In genomic region chr16:15942901-15943690, GRCh38 we compare ENCODE assay signal across 1 cellular context.
TF ChIP-seq lines count a peak whose summit lies in the region.

No MANE protein-coding gene starts in this region.

TF ChIP-seq in K562, 482 proteins besides CTCF, POLR2A, EP300 and RAD21 (continued from another document):
- TF ChIP-seq SETDB1 (IDR thresholded peaks at IDR 0.05; ENCODE audit: low read length), result no peak
- TF ChIP-seq ZNF311 (CRISPR knock-in tag; IDR thresholded peaks at IDR 0.05), result no peak
- TF ChIP-seq SRSF3 (IDR thresholded peaks at IDR 0.05; ENCODE audit: insufficient read depth, low read length), result no peak
- TF ChIP-seq CTCFL (IDR thresholded peaks at IDR 0.05; ENCODE audit: borderline replicate concordance, insufficient read depth, low read depth, low read length, poor library complexity, severe bottlenecking), result no peak
- no peak for TF ChIP-seq PBX2 (CRISPR knock-in tag; IDR thresholded peaks at IDR 0.05; ENCODE audit: low read depth)
- TF ChIP-seq PBX2 (tag; conservative IDR thresholded peaks at IDR 0.05; ENCODE audit: low read depth), result no peak
- TF ChIP-seq DPF2 (IDR thresholded peaks at IDR 0.05), result peak; percentile 32; the same call in 1 of the 2 replicates
- TF ChIP-seq SMARCB1 (IDR thresholded peaks at IDR 0.05; ENCODE audit: insufficient read length, low read depth), result no peak
- TF ChIP-seq NCOA1 (IDR thresholded peaks at IDR 0.05; ENCODE audit: low read depth), result no peak
- no peak for TF ChIP-seq ZNF717 (CRISPR knock-in tag; IDR thresholded peaks at IDR 0.05)
- no peak for TF ChIP-seq TFE3 (CRISPR knock-in tag; IDR thresholded peaks at IDR 0.05)
- TF ChIP-seq ETV1 (tag; conservative IDR thresholded peaks at IDR 0.05; ENCODE audit: low read depth), result 0 out of 2 replicates have a peak, but pooled peaks have one; percentile 20
- TF ChIP-seq ZNF512 (tag; IDR thresholded peaks at IDR 0.05), result peak; percentile 94
- no peak for TF ChIP-seq BRD4 (IDR thresholded peaks at IDR 0.05)
- TF ChIP-seq NR2C1 (IDR thresholded peaks at IDR 0.05), result no peak
- TF ChIP-seq NR2C1 (tag; IDR thresholded peaks at IDR 0.05), result no peak
- peak; percentile 40; the same call in 1 of the 2 replicates for TF ChIP-seq GATA2 (CRISPR knock-in tag; IDR thresholded peaks at IDR 0.05)
- no peak for TF ChIP-seq HDAC3 (IDR thresholded peaks at IDR 0.05; ENCODE audit: borderline replicate concordance, partially characterized antibody)
- no peak for TF ChIP-seq ZBTB5 (IDR thresholded peaks at IDR 0.05)
- no peak for TF ChIP-seq PHF8 (IDR thresholded peaks at IDR 0.05; ENCODE audit: borderline replicate concordance, low read length)
- TF ChIP-seq ZNF655 (CRISPR knock-in tag; IDR thresholded peaks at IDR 0.05), result no peak
- no peak for TF ChIP-seq CGGBP1 (CRISPR knock-in tag; IDR thresholded peaks at IDR 0.05)
- TF ChIP-seq HMGXB4 (CRISPR knock-in tag; IDR thresholded peaks at IDR 0.05), result no peak
- TF ChIP-seq ZNF146 (CRISPR knock-in tag; IDR thresholded peaks at IDR 0.05; ENCODE audit: unreplicated experiment), result no peak
- TF ChIP-seq ZBED1 (IDR thresholded peaks at IDR 0.05), result no peak
